In the genomic region with DNA sequence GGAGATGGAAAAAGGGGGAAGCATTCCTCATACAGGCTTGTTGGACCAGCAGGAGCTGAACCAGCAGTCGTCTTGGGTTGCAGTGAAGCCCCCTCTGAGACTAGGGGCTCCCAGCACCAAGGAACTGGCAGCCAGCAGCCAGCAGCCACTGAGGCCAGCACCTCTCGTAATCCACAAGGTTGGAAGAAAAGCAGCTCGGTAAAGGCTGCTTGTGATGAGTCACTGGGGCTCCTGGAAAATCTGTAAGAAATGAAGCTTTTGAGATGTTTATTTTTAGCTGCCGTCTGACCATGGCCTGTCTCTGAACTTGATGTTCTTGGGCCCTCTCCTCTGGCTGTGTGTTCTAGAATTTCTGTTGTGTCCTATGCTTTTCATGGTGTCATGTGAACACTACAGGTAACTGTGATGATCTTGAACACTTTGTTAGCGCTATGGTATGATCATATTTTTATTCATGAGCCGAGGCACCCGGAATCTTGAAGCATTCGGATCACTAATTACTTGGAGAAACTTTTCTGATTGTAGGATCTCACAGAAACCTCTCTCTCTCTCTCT, we compare ENCODE assay signal across 10 cellular contexts. TPM values are rescaled to one million over a fixed set of nuclear protein-coding genes. Genes with fewer than 3 reads are reported as not detected.
DNase-seq lines count a peak whose midpoint lies in the region; ATAC-seq, FAIRE-seq and TF ChIP-seq lines count a peak whose summit lies in the region.
"Had no signal": no experiment of that assay in that cellular context is flagged by ENCODE, and none has a peak within 500 bp of the region (broad histone marks: within the 10 kb centered on the region; RNA-seq: fewer than 3 reads in every experiment).

No MANE protein-coding gene starts in this region.

- H2AK5ac ChIP-seq in H1 (ENCODE audit: low read depth, low read length): 0 out of 2 replicates have a peak overlapping the region, but pooled peaks have one; percentile 24

- H3K4ac ChIP-seq in H1 (replicated peaks; ENCODE audit: insufficient read length, low read depth, low read length): no peak overlapping the region

- no peak overlapping the region for H3K18ac ChIP-seq in H1 (ENCODE audit: extremely low read depth, low read length)

- H2BK120ac ChIP-seq in H1 (replicated peaks; ENCODE audit: low read depth, low read length): no peak overlapping the region

- peak; percentile 47 for DNase-seq in AG08396 (ENCODE audit: low spot score)
- DNase-seq in NB4 (ENCODE audit: low read depth): peak; percentile 4
- DNase-seq in H1 (ENCODE audit: low read depth in 1 of 2, low spot score in 2 of 2): no peak
- DNase-seq in activated T-cell treated with anti-CD3 and anti-CD28 coated beads, Interleukin-2, amount 50 U/mL, for 48 hours: no peak
- no peak for DNase-seq in NCI-H1694 (lab: John Stamatoyannopoulos, UW)
- DNase-seq: activated CD4-positive, alpha-beta memory T cell treated with anti-CD3 and anti-CD28 coated beads, Interleukin-2, amount 10 ng/mL, durations not matched to agents 7 days and 5 days had no signal

- 89% methylated on average over 6 of the region's 8 CpGs; no CpG with 5 or more reads in 1 of the 2 experiments for WGBS in H1 (ENCODE audit: extremely low coverage in 1 of 2, insufficient coverage in 1 of 2, insufficient read length in 1 of 2, insufficient replicate concordance in 2 of 2, low coverage in 1 of 2, low lambda C conversion rate in 2 of 2, missing lambda C conversion rate in 1 of 2), 2 experiments

- no peaks in the 10 kb centered on the region for H3K9me3 ChIP-seq in H1 (ENCODE audit: insufficient read depth in 2 of 2, low read depth in 1 of 2, low read length in 1 of 2)
- no peaks in the 10 kb centered on the region for H3K9me3 ChIP-seq in parathyroid adenoma (ENCODE audit: control insufficient read depth, low read length)

- H4K8ac ChIP-seq in H1 (ENCODE audit: extremely low read depth, insufficient read depth, low read length): no peak overlapping the region

- no peak overlapping the region for H3K4me3 ChIP-seq in NB4 (ENCODE audit: low read depth, low read length)
- no peak overlapping the region for H3K4me3 ChIP-seq in H1 (ENCODE audit: extremely low read depth in 1 of 4, insufficient read depth in 2 of 4, low read depth in 3 of 4, low read length in 4 of 4)
- H3K4me3 ChIP-seq in parathyroid adenoma (ENCODE audit: low read depth, low read length): no peak overlapping the region

- H2BK15ac ChIP-seq in H1 (ENCODE audit: low read length): no peak overlapping the region

- no peak overlapping the region for H3K14ac ChIP-seq in H1 (ENCODE audit: insufficient read length)

- no peak overlapping the region for H2BK5ac ChIP-seq in H1 (ENCODE audit: low read depth, low read length)

- H3K23me2 ChIP-seq in H1 (ENCODE audit: low read depth, low read length): no peaks in the 10 kb centered on the region

- H3K56ac ChIP-seq in H1 (replicated peaks; ENCODE audit: insufficient read length, low read depth, low read length): no peak overlapping the region

- no peak overlapping the region for H4K5ac ChIP-seq in H1 (ENCODE audit: insufficient read length, low read depth, low read length)

- TF ChIP-seq CTCF in NB4 (IDR thresholded peaks at IDR 0.05; ENCODE audit: low read depth, low read length) (no peak), H1 (IDR thresholded peaks at IDR 0.05; ENCODE audit: control extremely low read depth in 1 of 3, insufficient read depth in 1 of 3, low read depth in 1 of 3, low read length in 3 of 3) (no peak), parathyroid adenoma (IDR thresholded peaks at IDR 0.05) (no peak)

- no peak for TF ChIP-seq RAD21 in H1 (IDR thresholded peaks at IDR 0.05 in 1 of 2, conservative IDR thresholded peaks at IDR 0.05 in 1 of 2; ENCODE audit: low read depth in 2 of 2, low read length in 2 of 2)

- H3K36me3 ChIP-seq in H1 (ENCODE audit: control insufficient read depth in 2 of 4, insufficient read depth in 4 of 4, low read length in 3 of 4): no peaks in the 10 kb centered on the region
- H3K36me3 ChIP-seq in parathyroid adenoma (ENCODE audit: control insufficient read depth, insufficient read depth, low read length): no peaks in the 10 kb centered on the region

- CTCF ChIA-PET in H1 (lab: Charles Lee; ENCODE audit: partially characterized antibody): interaction anchor here (0.9 to 1.6 kb wide), 2 partner anchors 13 to 549 kb away, joined by 3 to 6 read pairs; no protein-coding TSS in a partner anchor

- no peak for FAIRE-seq in H1 (lab: Jason Lieb, UNC)
- FAIRE-seq: keratinocyte had no signal

- POLR2A ChIA-PET in H1 (lab: Charles Lee; ENCODE audit: partially characterized antibody): interaction anchor here (3.5 kb wide), 1 partner anchor 19 kb away, joined by 14 read pairs; a partner anchor contains a TSS

- H3K27me3 ChIP-seq in H1 (replicated peaks in 1 of 4; ENCODE audit: control insufficient read depth in 3 of 4, extremely low read depth in 1 of 4, insufficient read depth in 3 of 4, low read length in 3 of 4) (no peaks in the 10 kb centered on the region; a peak in 1 of 7 replicates), parathyroid adenoma (ENCODE audit: control insufficient read depth, insufficient read depth, low read length) (no peaks in the 10 kb centered on the region)

- no peak for TF ChIP-seq POLR2A in NB4 (IDR thresholded peaks at IDR 0.05; ENCODE audit: extremely low read depth, insufficient read length)
- no peak for TF ChIP-seq POLR2A in H1 (IDR thresholded peaks at IDR 0.05; ENCODE audit: control extremely low read depth in 1 of 2, low read depth in 2 of 2, low read length in 2 of 2)

- no peak overlapping the region for H2BK12ac ChIP-seq in H1 (ENCODE audit: low read depth, low read length)

- H3K79me2 ChIP-seq in H1 (ENCODE audit: control insufficient read depth in 1 of 2, insufficient read depth in 2 of 2, low read length in 2 of 2) (no peaks in the 10 kb centered on the region), parathyroid adenoma (no peaks in the 10 kb centered on the region)

- no peak overlapping the region for H2AFZ ChIP-seq in H1 (ENCODE audit: low read length)
- H2AFZ ChIP-seq in parathyroid adenoma: peak overlapping the region; percentile 28

- H4K91ac ChIP-seq in H1 (replicated peaks; ENCODE audit: insufficient read length, low read length): peak overlapping the region; percentile 30

- H2BK20ac ChIP-seq in H1 (ENCODE audit: low read length): no peak overlapping the region

- no peak overlapping the region for H3K23ac ChIP-seq in H1 (ENCODE audit: insufficient read length)

- H3K27ac ChIP-seq in H1 (ENCODE audit: low read depth, low read length): no peak overlapping the region
- peak overlapping the region; percentile 86 for H3K27ac ChIP-seq in parathyroid adenoma

- peaks cover 4 to 14% (median 12%) of the 10 kb centered on the region in 4 experiments for H3K4me1 ChIP-seq in H1 (replicated peaks in 1 of 4; ENCODE audit: control insufficient read depth in 3 of 4, insufficient read depth in 4 of 4, low read length in 3 of 4)
- peaks cover 38% of the 10 kb centered on the region for H3K4me1 ChIP-seq in parathyroid adenoma

- no peaks in the 10 kb centered on the region for H4K20me1 ChIP-seq in H1 (replicated peaks in 1 of 2; ENCODE audit: control insufficient read depth in 1 of 2, insufficient read depth in 2 of 2, low read length in 2 of 2)

- no peak for ATAC-seq in HG02623 (IDR thresholded peaks at IDR 0.05; ENCODE audit: unreplicated experiment)
- no peak for ATAC-seq in GM21381 (IDR thresholded peaks at IDR 0.05; ENCODE audit: unreplicated experiment)

- H3K4me2 ChIP-seq in H1 (ENCODE audit: insufficient read depth in 1 of 2, low read depth in 2 of 2, low read length in 2 of 2) (no peak overlapping the region), parathyroid adenoma (ENCODE audit: low read length) (peak overlapping the region; percentile 22)

- H3K9ac ChIP-seq in H1 (replicated peaks in 1 of 4; ENCODE audit: extremely low read depth in 1 of 4, low read depth in 3 of 4, low read length in 3 of 4): no peak overlapping the region
- H3K9ac ChIP-seq in parathyroid adenoma: no peak overlapping the region

- no peaks in the 10 kb centered on the region for H3K79me1 ChIP-seq in H1 (ENCODE audit: low read depth, low read length)

- TF ChIP-seq EP300 in H1 (IDR thresholded peaks at IDR 0.05; ENCODE audit: borderline replicate concordance in 1 of 2, low read depth in 2 of 2, low read length in 2 of 2): no peak

TF ChIP-seq in H1, 55 proteins besides CTCF, POLR2A, EP300 and RAD21:
- TF ChIP-seq CBX5 (IDR thresholded peaks at IDR 0.05; ENCODE audit: low read depth, low read length) (no peak), GTF2F1 (IDR thresholded peaks at IDR 0.05; ENCODE audit: borderline replicate concordance, low read depth, low read length) (no peak), FOSL1 (IDR thresholded peaks at IDR 0.05; ENCODE audit: insufficient read depth, low read depth, low read length) (no peak), EGR1 (IDR thresholded peaks at IDR 0.05; ENCODE audit: borderline replicate concordance, low read depth, low read length) (no peak), CBX8 (IDR thresholded peaks at IDR 0.05; ENCODE audit: borderline replicate concordance, low read depth, low read length) (no peak)
TF ChIP-seq in H1: peak in this region for 0.

RNA-seq across cellular contexts. Expression of a gene that starts 18.6 kb away (rescaled TPM):
- 7.5 and 11.2 TPM in 2 replicates for total RNA-seq in H1 (2021; fragmentation: NEBNext Ultra II Directional; extraction: Animal tissue kit (Norgen Biotek cat#: 25700))
- 3.3 and 3.6 TPM in 2 replicates for polyA plus RNA-seq in H1 (2011; rRNA removed)
- 3.0 TPM for polyA plus RNA-seq in H1 (2011; cell fraction: cytosol; rRNA removed)
- 5.1 TPM for polyA plus RNA-seq in H1 (2011; cell fraction: nucleus; rRNA removed)
- polyA plus RNA-seq in H1 (2012, experiment 1 of 2): 3.2 to 4.4 TPM (median 3.9 TPM) in 4 replicates
- 1.3 TPM for polyA plus RNA-seq in H1 (2012, experiment 2 of 2)
- polyA plus RNA-seq in H1 (2013, experiment 1 of 2): 4.3 TPM
- polyA plus RNA-seq in H1 (2013, experiment 2 of 2): 5.0 TPM
- polyA minus RNA-seq in H1 (2011; rRNA and poly(A)+ RNA removed): 10.2 and 15.0 TPM in 2 replicates
- 5.1 TPM for polyA minus RNA-seq in H1 (2011; cell fraction: cytosol; rRNA and poly(A)+ RNA removed)
- polyA minus RNA-seq in H1 (2011; cell fraction: nucleus; rRNA and poly(A)+ RNA removed): 4.3 TPM
- total RNA-seq: activated CD4-positive, alpha-beta memory T cell treated with anti-CD3 and anti-CD28 coated beads, Interleukin-2, amount 10 ng/mL, durations not matched to agents 7 days and 5 days had no signal

Comparison
In these comparisons a context has a peak if more than half of its experiments do, and no peak if none do; other contexts are left out.
1. DNase-seq: peak in AG08396 (single experiment) and NB4 (single experiment); none in H1 (0 of 2), activated T-cell treated with anti-CD3 and anti-CD28 coated beads, Interleukin-2, amount 50 U/mL, for 48 hours (0 of 2) and NCI-H1694 (single experiment).